ENCODE assay signal across 8 cellular contexts in genomic region chr16:69823831-69824563, GRCh38.
DNase-seq lines count a peak whose midpoint lies in the region; ATAC-seq and TF ChIP-seq lines count a peak whose summit lies in the region.

No MANE protein-coding gene starts in this region.

- H3K27ac Mint-ChIP-seq in activated naive CD8-positive, alpha-beta T cell treated with anti-CD3 and anti-CD28 coated beads, Interleukin-2, amount 50 U/mL, for 24 hours, result peak overlapping the region; percentile 24
- no peak overlapping the region for H3K27ac Mint-ChIP-seq in osteocyte (ENCODE audit: unreplicated experiment)

- DNase-seq in activated naive CD8-positive, alpha-beta T cell treated with anti-CD3 and anti-CD28 coated beads, Interleukin-2, amount 50 U/mL, for 24 hours, result no peak
- DNase-seq in NCI-H1436 treated with DMSO at 0.1 percent for 48 hours (lab: John Stamatoyannopoulos, UW), result no peak
- no peak for DNase-seq in osteocyte (ENCODE audit: extremely low spot score, unreplicated experiment)
- no peak for DNase-seq in HuH-7.5 (ENCODE audit: low spot score)

- H3K4me1 ChIP-seq in mucosa of stomach (ENCODE audit: control insufficient read depth, insufficient read depth, low read length), result peaks cover 17% of the 10 kb centered on the region

- no peaks in the 10 kb centered on the region for H3K9me3 Mint-ChIP-seq in activated naive CD8-positive, alpha-beta T cell treated with anti-CD3 and anti-CD28 coated beads, Interleukin-2, amount 50 U/mL, for 24 hours
- H3K9me3 Mint-ChIP-seq in osteocyte (ENCODE audit: unreplicated experiment), result no peaks in the 10 kb centered on the region

- H3K4me1 Mint-ChIP-seq in activated naive CD8-positive, alpha-beta T cell treated with anti-CD3 and anti-CD28 coated beads, Interleukin-2, amount 50 U/mL, for 24 hours, result peaks cover 3% of the 10 kb centered on the region
- peaks cover 13% of the 10 kb centered on the region for H3K4me1 Mint-ChIP-seq in osteocyte (ENCODE audit: unreplicated experiment)

- peak overlapping the region; percentile 5 for H3K4me3 Mint-ChIP-seq in activated naive CD8-positive, alpha-beta T cell treated with anti-CD3 and anti-CD28 coated beads, Interleukin-2, amount 50 U/mL, for 24 hours
- no peak overlapping the region for H3K4me3 Mint-ChIP-seq in osteocyte (ENCODE audit: unreplicated experiment)

- H3K36me3 ChIP-seq in mucosa of stomach (ENCODE audit: control insufficient read depth, insufficient read depth, low read length), result no peaks in the 10 kb centered on the region

- H3K27me3 Mint-ChIP-seq in activated naive CD8-positive, alpha-beta T cell treated with anti-CD3 and anti-CD28 coated beads, Interleukin-2, amount 50 U/mL, for 24 hours, result no peaks in the 10 kb centered on the region
- H3K27me3 Mint-ChIP-seq in osteocyte (ENCODE audit: unreplicated experiment), result no peaks in the 10 kb centered on the region

- no peak for TF ChIP-seq CTCF in osteocyte (IDR thresholded peaks at IDR 0.05)

- peak; percentile 90 for ATAC-seq in GM18502 (IDR thresholded peaks at IDR 0.05; ENCODE audit: poor library complexity, unreplicated experiment)
- ATAC-seq in GM21786 (IDR thresholded peaks at IDR 0.05; ENCODE audit: unreplicated experiment), result peak; percentile 94
- ATAC-seq in activated naive CD8-positive, alpha-beta T cell treated with anti-CD3 and anti-CD28 coated beads, Interleukin-2, amount 50 U/mL, for 24 hours, result no peak
- no peak for ATAC-seq in GM19328 (IDR thresholded peaks at IDR 0.05; ENCODE audit: unreplicated experiment)

- peak overlapping the region; percentile 46 for H3K9ac ChIP-seq in mucosa of stomach (ENCODE audit: low read length)

- H3K27me3 ChIP-seq in mucosa of stomach (ENCODE audit: control insufficient read depth, insufficient read depth, low read length), result no peaks in the 10 kb centered on the region

- no peaks in the 10 kb centered on the region for H3K9me3 ChIP-seq in mucosa of stomach (ENCODE audit: control insufficient read depth, low read length)

- H3K36me3 Mint-ChIP-seq in activated naive CD8-positive, alpha-beta T cell treated with anti-CD3 and anti-CD28 coated beads, Interleukin-2, amount 50 U/mL, for 24 hours (ENCODE audit: low read depth), result peaks cover 3% of the 10 kb centered on the region
- peaks cover 8% of the 10 kb centered on the region for H3K36me3 Mint-ChIP-seq in osteocyte (ENCODE audit: unreplicated experiment)

- H3K4me3 ChIP-seq in mucosa of stomach (ENCODE audit: low read length), result no peak overlapping the region

Comparison
In these comparisons a context has a peak if more than half of its experiments do, and no peak if none do; other contexts are left out.
1. ATAC-seq: peak in GM18502 (single experiment) and GM21786 (single experiment); none in activated naive CD8-positive, alpha-beta T cell treated with anti-CD3 and anti-CD28 coated beads, Interleukin-2, amount 50 U/mL, for 24 hours (single experiment) and GM19328 (single experiment).